In genomic region chr10:47942351-47943019, GRCh38 we compare ENCODE assay signal across 1 cellular context.
A peak's percentile ranks its signal among the peaks of the same experiment; 100 is the strongest.
TF ChIP-seq lines count a peak whose summit lies in the region.

No MANE protein-coding gene starts in this region.

TF ChIP-seq in K562, 482 proteins besides CTCF, POLR2A, EP300 and RAD21:
- TF ChIP-seq RFX1 (IDR thresholded peaks at IDR 0.05), result 0 out of 2 replicates have a peak, but pooled peaks have one; percentile 11
